Comparison of ENCODE assay signal across 1 cellular context in genomic region chr4:184434021-184434420, GRCh38.
TF ChIP-seq lines count a peak whose summit lies in the region.

No MANE protein-coding gene starts in this region.

TF ChIP-seq in HepG2, 621 proteins besides CTCF, POLR2A, EP300 and RAD21 (continued from another document and continues in another):
- TF ChIP-seq HIC2 (CRISPR knock-in tag; IDR thresholded peaks at IDR 0.05; ENCODE audit: low read depth) (no peak), ARNTL (CRISPR knock-in tag; IDR thresholded peaks at IDR 0.05) (peak; percentile 77; the same call in 1 of the 2 replicates), TFE3 (CRISPR knock-in tag; IDR thresholded peaks at IDR 0.05) (peak; percentile 54; the same call in 1 of the 2 replicates), DMAP1 (CRISPR knock-in tag; IDR thresholded peaks at IDR 0.05) (peak; percentile 27; the same call in 1 of the 2 replicates), FOXP1 (IDR thresholded peaks at IDR 0.05) (no peak), FOXP1 (CRISPR knock-in tag; IDR thresholded peaks at IDR 0.05) (peak; percentile 30; the same call in 1 of the 2 replicates), NFKBIZ (CRISPR knock-in tag; IDR thresholded peaks at IDR 0.05) (no peak), FOXA3 (CRISPR knock-in tag; IDR thresholded peaks at IDR 0.05) (peak; percentile 77), CREM (IDR thresholded peaks at IDR 0.05) (peak; percentile 41; the same call in 1 of the 2 replicates), CREM (CRISPR knock-in tag; IDR thresholded peaks at IDR 0.05) (no peak), RXRB (CRISPR knock-in tag; IDR thresholded peaks at IDR 0.05; ENCODE audit: borderline replicate concordance) (peak; percentile 68), ZHX2 (IDR thresholded peaks at IDR 0.05; ENCODE audit: low read depth) (0 out of 2 replicates have a peak, but pooled peaks have one; percentile 23), ZHX2 (CRISPR knock-in tag; IDR thresholded peaks at IDR 0.05; ENCODE audit: borderline replicate concordance) (no peak), ZNF609 (CRISPR knock-in tag; IDR thresholded peaks at IDR 0.05; ENCODE audit: borderline replicate concordance) (peak; percentile 69; the same call in 1 of the 2 replicates), CENPT (CRISPR knock-in tag; IDR thresholded peaks at IDR 0.05; ENCODE audit: low read depth) (no peak), TBX2 (CRISPR knock-in tag; IDR thresholded peaks at IDR 0.05; ENCODE audit: borderline replicate concordance) (peak; percentile 82), FOXP4 (CRISPR knock-in tag; IDR thresholded peaks at IDR 0.05) (peak; percentile 63; the same call in 1 of the 2 replicates), KLF11 (CRISPR knock-in tag; IDR thresholded peaks at IDR 0.05) (0 out of 2 replicates have a peak, but pooled peaks have one; percentile 64), ZNF280D (CRISPR knock-in tag; IDR thresholded peaks at IDR 0.05) (peak; percentile 72; the same call in 1 of the 2 replicates), MLX (CRISPR knock-in tag; IDR thresholded peaks at IDR 0.05) (0 out of 2 replicates have a peak, but pooled peaks have one; percentile 39), ZBTB4 (CRISPR knock-in tag; IDR thresholded peaks at IDR 0.05; ENCODE audit: borderline replicate concordance) (peak; percentile 96; the same call in 1 of the 2 replicates), GATAD2A (CRISPR knock-in tag; IDR thresholded peaks at IDR 0.05) (peak; percentile 84), ZBTB38 (CRISPR knock-in tag; IDR thresholded peaks at IDR 0.05) (peak; percentile 99), BCL6 (CRISPR knock-in tag; IDR thresholded peaks at IDR 0.05) (peak; percentile 50), HOMEZ (CRISPR knock-in tag; IDR thresholded peaks at IDR 0.05; ENCODE audit: low read depth) (peak; percentile 87; the same call in 1 of the 2 replicates), ZMYM3 (CRISPR knock-in tag; IDR thresholded peaks at IDR 0.05) (peak; percentile 17; the same call in 1 of the 2 replicates)
